8 cellular contexts compared by ENCODE assay signal in genomic region chr13:20526664-20527063, GRCh38. TPM values are rescaled to one million over a fixed set of nuclear protein-coding genes. Genes with fewer than 3 reads are reported as not detected.
A peak's percentile ranks its signal among the peaks of the same experiment; 100 is the strongest.
DNase-seq lines count a peak whose midpoint lies in the region; ATAC-seq and TF ChIP-seq lines count a peak whose summit lies in the region.

No MANE protein-coding gene starts in this region.

- H3K36me3 Mint-ChIP-seq in IgD-negative memory B cell (peaks cover 3% of the 10 kb centered on the region), MCF 10A (ENCODE audit: insufficient read depth, unreplicated experiment) (no peaks in the 10 kb centered on the region)

- ATAC-seq in GM21737 (IDR thresholded peaks at IDR 0.05; ENCODE audit: unreplicated experiment): no peak

- H3K9me3 Mint-ChIP-seq in IgD-negative memory B cell: no peaks in the 10 kb centered on the region
- H3K9me3 Mint-ChIP-seq in MCF 10A (ENCODE audit: unreplicated experiment): no peaks in the 10 kb centered on the region

- no peaks in the 10 kb centered on the region for H3K9me2 ChIP-seq in OCI-LY7 (ENCODE audit: insufficient read depth, low read length)

- H2AFZ ChIP-seq in OCI-LY7 (ENCODE audit: low read length): no peak overlapping the region

- H4K20me1 ChIP-seq in OCI-LY7 (ENCODE audit: insufficient read depth, low read length): no peaks in the 10 kb centered on the region

- BruUV-seq in MCF 10A (replicated peaks; lab: Mats Ljungman, UMichigan) (no TSS peak), OCI-LY7 (replicated peaks; lab: Mats Ljungman, UMichigan) (no TSS peak)

- peak overlapping the region in 1 of 3 donors; percentile 44 for H3K27ac Mint-ChIP-seq in IgD-negative memory B cell
- peak overlapping the region; percentile 14 for H3K27ac Mint-ChIP-seq in MCF 10A (ENCODE audit: low read depth, unreplicated experiment)

- TF ChIP-seq CTCF in BJ (IDR thresholded peaks at IDR 0.05; ENCODE audit: insufficient read depth, low read depth, low read length) (no peak), MCF 10A (IDR thresholded peaks at IDR 0.05; ENCODE audit: unreplicated experiment) (no peak), OCI-LY7 (conservative IDR thresholded peaks at IDR 0.05; ENCODE audit: low read length) (no peak)

- CTCF ChIA-PET in BJ (lab: Yijun Ruan, JAX): interaction anchor here (1.0 kb wide), 1 partner anchor 302 kb away, joined by 4 read pairs; no protein-coding TSS in a partner anchor
- CTCF ChIA-PET in MCF 10A (lab: Yijun Ruan, JAX): interaction anchor here (0.5 to 0.9 kb wide), 5 partner anchors 27 to 360 kb away, joined by 3 read pairs; no protein-coding TSS in a partner anchor
- CTCF ChIA-PET in OCI-LY7 (lab: Charles Lee; ENCODE audit: unreplicated experiment): no interaction called here

- H3K79me2 ChIP-seq in OCI-LY7 (ENCODE audit: insufficient read depth, low read depth, low read length): no peaks in the 10 kb centered on the region

- H3K9me3 ChIP-seq in muscle layer of duodenum (ENCODE audit: control insufficient read depth in 1 of 2, low read length in 2 of 2): no peaks in the 10 kb centered on the region
- no peaks in the 10 kb centered on the region for H3K9me3 ChIP-seq in OCI-LY7 (ENCODE audit: low read length)

- DNase-seq in BJ (ENCODE audit: low read depth): no peak
- DNase-seq in MCF 10A (ENCODE audit: unreplicated experiment): no peak
- no peak for DNase-seq in NCI-H2171 (lab: John Stamatoyannopoulos, UW)
- no peak for DNase-seq in AG08396 (ENCODE audit: low spot score)
- no peak for DNase-seq in OCI-LY7 (ENCODE audit: low spot score)

- H3K27me3 ChIP-seq in BJ (ENCODE audit: control insufficient read depth, insufficient read depth, low read length) (no peaks in the 10 kb centered on the region), muscle layer of duodenum (ENCODE audit: low read depth, low read length) (no peaks in the 10 kb centered on the region)

- intact Hi-C loops in MCF 10A (cut with micrococcal nuclease) (loop anchor here (2.0 to 10.0 kb wide), 2 partner anchors 40 to 178 kb away; partner anchors contain the start of genes IFT88 and IL17D), OCI-LY7 (cut with micrococcal nuclease; ENCODE audit: unreplicated experiment) (no loop called here)

- H3K4me3 Mint-ChIP-seq in IgD-negative memory B cell: peak overlapping the region; percentile 87 to 91 (median 90)
- peak overlapping the region; percentile 83 for H3K4me3 Mint-ChIP-seq in MCF 10A (ENCODE audit: unreplicated experiment)

- H3K4me1 ChIP-seq in muscle layer of duodenum (ENCODE audit: control insufficient read depth in 1 of 2, insufficient read depth in 2 of 2, low read length in 2 of 2) (peaks cover 3 to 8% of the 10 kb centered on the region in 2 donors), OCI-LY7 (ENCODE audit: insufficient read depth, low read length, poor library complexity, severe bottlenecking) (no peaks in the 10 kb centered on the region)

- H3K36me3 ChIP-seq in BJ (ENCODE audit: control insufficient read depth, insufficient read depth, low read length) (no peaks in the 10 kb centered on the region), muscle layer of duodenum (ENCODE audit: control insufficient read depth in 1 of 2, insufficient read depth in 2 of 2, low read length in 2 of 2) (no peaks in the 10 kb centered on the region), OCI-LY7 (ENCODE audit: insufficient read depth, low read length) (no peaks in the 10 kb centered on the region)

- H3K27me3 Mint-ChIP-seq in IgD-negative memory B cell: no peaks in the 10 kb centered on the region
- H3K27me3 Mint-ChIP-seq in MCF 10A (ENCODE audit: insufficient read depth, unreplicated experiment): no peaks in the 10 kb centered on the region

- H3K4me2 ChIP-seq in OCI-LY7 (ENCODE audit: low read length): no peak overlapping the region

- peak overlapping the region; percentile 71 for H3K4me3 ChIP-seq in BJ (ENCODE audit: low read depth, low read length)
- H3K4me3 ChIP-seq in muscle layer of duodenum (ENCODE audit: low read depth in 1 of 2, low read length in 2 of 2): peak overlapping the region; percentile 71 to 91
- no peak overlapping the region for H3K4me3 ChIP-seq in OCI-LY7 (ENCODE audit: low read depth, low read length, poor library complexity, severe bottlenecking)

- H3K4me1 Mint-ChIP-seq in IgD-negative memory B cell (peaks cover 9 to 15% (median 10%) of the 10 kb centered on the region in 3 donors), MCF 10A (ENCODE audit: insufficient read depth, unreplicated experiment) (peaks cover 6% of the 10 kb centered on the region)

- H3K27ac ChIP-seq in muscle layer of duodenum (ENCODE audit: low read length): peak overlapping the region; percentile 95
- no peak overlapping the region for H3K27ac ChIP-seq in OCI-LY7 (ENCODE audit: low read depth, low read length, poor library complexity, severe bottlenecking)

- POLR2A ChIA-PET in BJ (lab: Charles Lee) (no interaction called here), MCF 10A (lab: Yijun Ruan, JAX) (interaction anchor here (0.7 to 5.1 kb wide), 6 partner anchors 41 to 431 kb away, joined by 3 to 35 read pairs (median 3); partner anchors contain the start of gene IFT88), OCI-LY7 (lab: Charles Lee) (interaction anchor here (0.6 kb wide), 1 partner anchor 601 kb away, joined by 4 read pairs; no protein-coding TSS in a partner anchor)

RNA-seq across cellular contexts. Expression of gene CRYL1, which starts 1.0 kb away (rescaled TPM):
- 25.6 and 30.6 TPM in 2 replicates for polyA plus RNA-seq in BJ (2011; rRNA removed)
- 9.1 and 13.5 TPM in 2 replicates for polyA minus RNA-seq in BJ (2011; rRNA and poly(A)+ RNA removed)
- polyA plus RNA-seq in IgD-negative memory B cell: 32.3 TPM
- 15.1 and 21.2 TPM in 2 replicates for total RNA-seq in MCF 10A (2022)
- not detected in 2 replicates for total RNA-seq in OCI-LY7 (2014; rRNA removed; shearing (Covaris generic))
- total RNA-seq in OCI-LY7 (2022): 0.57 TPM in 1 of 2 replicates, not detected in the other

RNA-seq across cellular contexts. Expression of gene IFT88, which starts 40.3 kb away (rescaled TPM):
- polyA plus RNA-seq in BJ (2011; rRNA removed): 3.8 and 6.9 TPM in 2 replicates
- polyA minus RNA-seq in BJ (2011; rRNA and poly(A)+ RNA removed): 5.0 and 6.5 TPM in 2 replicates
- 7.9 TPM for polyA plus RNA-seq in IgD-negative memory B cell
- total RNA-seq in MCF 10A (2022): 18.3 and 19.8 TPM in 2 replicates
- 6.7 and 6.9 TPM in 2 replicates for total RNA-seq in OCI-LY7 (2014; rRNA removed; shearing (Covaris generic))
- 6.1 and 10.2 TPM in 2 replicates for total RNA-seq in OCI-LY7 (2022)

Comparison
In these comparisons a context has a peak if more than half of its experiments do, and no peak if none do; other contexts are left out.
1. RNA of gene CRYL1, which starts 1.0 kb away (total RNA-seq): 15.1 to 21.2 TPM in MCF 10A; 0.57 TPM in OCI-LY7; every median in the first group is over 10 times any median in the second.